In genomic region chr4:36489798-36490197, GRCh38 we compare ENCODE assay signal across 29 cellular contexts.
"Had no signal": no experiment of that assay in that cellular context is flagged by ENCODE, and none has a peak within 500 bp of the region (broad histone marks: within the 10 kb centered on the region; RNA-seq: fewer than 3 reads in every experiment).

No MANE protein-coding gene starts in this region.

- H3K4me1 ChIP-seq: stomach, suprapubic skin, testis, thyroid gland, tibial artery, tibial nerve, transverse colon, upper lobe of left lung, upper lobe of right lung, uterus, vagina had no signal

- H3K9me3 Mint-ChIP-seq: stimulated activated effector memory CD8-positive, alpha-beta T cell treated with anti-CD3 and anti-CD28 coated beads, Interleukin-12 subunit alpha, Interleukin-12 subunit beta, amount 100 ng/mL, for 72 hours; stimulated activated memory B cell treated with anti-CD40 and anti-IgM and Interleukin-4, amounts not matched to agents 10 μg/mL and 1 μg/mL and 100 μg/mL, for 72 hours; stimulated activated naive CD8-positive, alpha-beta T cell treated with anti-CD3 and anti-CD28 coated beads, Interleukin-15, amount 100 ng/mL, for 72 hours; type B pancreatic cell had no signal

- H3K27me3 Mint-ChIP-seq: stimulated activated memory B cell treated with anti-CD40 and anti-IgM and Interleukin-4, amounts not matched to agents 10 μg/mL and 1 μg/mL and 100 μg/mL, for 72 hours; stimulated activated naive B cell treated with anti-CD40 and anti-IgM and Interleukin-4, amounts not matched to agents 10 μg/mL and 1 μg/mL and 100 μg/mL, for 72 hours; stimulated activated naive CD8-positive, alpha-beta T cell treated with anti-CD3 and anti-CD28 coated beads, Interleukin-15, amount 100 ng/mL, for 72 hours; stimulated activated naive CD8-positive, alpha-beta T cell treated with anti-CD3 and anti-CD28 coated beads, Interleukin-15, Interleukin-2, amounts not matched to agents 100 ng/mL and 50 ng/mL, for 24 hours; type B pancreatic cell had no signal

- H3K36me3 Mint-ChIP-seq: stimulated activated effector memory CD8-positive, alpha-beta T cell treated with anti-CD3 and anti-CD28 coated beads, Interleukin-12 subunit alpha, Interleukin-12 subunit beta, amount 100 ng/mL, for 72 hours; stimulated activated memory B cell treated with anti-CD40 and anti-IgM and Interleukin-4, amounts not matched to agents 10 μg/mL and 1 μg/mL and 100 μg/mL, for 72 hours; stimulated activated naive B cell treated with anti-CD40 and anti-IgM and Interleukin-4, amounts not matched to agents 10 μg/mL and 1 μg/mL and 100 μg/mL, for 72 hours; type B pancreatic cell had no signal

- H3K27ac ChIP-seq: stomach, suprapubic skin, testis, thoracic aorta, thyroid gland, tibial artery, tibial nerve, transverse colon, upper lobe of left lung, upper lobe of right lung, uterus, vagina had no signal

- DNase-seq: stimulated activated CD4-positive, alpha-beta T cell treated with anti-CD3 and anti-CD28 coated beads, Interleukin-2, amount 100 ng/mL, for 48 hours; stimulated activated CD4-positive, alpha-beta T cell treated with anti-CD3 and anti-CD28 coated beads, Interleukin-4, amount 100 ng/mL, for 1 hour; stimulated activated CD4-positive, alpha-beta T cell treated with anti-CD3 and anti-CD28 coated beads, Interleukin-4, amount 100 ng/mL, for 24 hours; stimulated activated CD4-positive, alpha-beta T cell treated with anti-CD3 and anti-CD28 coated beads, Interleukin-4, amount 100 ng/mL, for 4 hours; stimulated activated CD8-positive, alpha-beta memory T cell treated with anti-CD3 and anti-CD28 coated beads, Interleukin-4, amount 100 ng/mL, for 48 hours; stimulated activated naive B cell treated with anti-CD40 and anti-IgM and Interleukin-4, amounts not matched to agents 10 μg/mL and 1 μg/mL and 100 μg/mL, for 72 hours; stimulated activated naive CD4-positive, alpha-beta T cell; stimulated activated naive CD4-positive, alpha-beta T cell treated with Interleukin-2 at 50 U/mL for 16 hours; stimulated activated naive CD8-positive, alpha-beta T cell treated with anti-CD3 and anti-CD28 coated beads, Interleukin-15, amount 100 ng/mL, for 72 hours; stimulated activated naive CD8-positive, alpha-beta T cell treated with anti-CD3 and anti-CD28 coated beads, Interleukin-15, Interleukin-2, amounts not matched to agents 100 U/mL and 50 U/mL, for 24 hours; stomach; substantia nigra; testis; thyroid gland; tibial artery; transverse colon; trophoblast cell; upper lobe of left lung; upper lobe of right lung; uterus had no signal

- H3K27me3 ChIP-seq: stomach, suprapubic skin, testis, thyroid gland, tibial artery, tibial nerve, transverse colon, upper lobe of left lung, upper lobe of right lung, uterus, vagina had no signal

- H3K9me3 ChIP-seq: stomach, suprapubic skin, testis, thoracic aorta, thyroid gland, tibial artery, tibial nerve, transverse colon, upper lobe of left lung, upper lobe of right lung, uterus, vagina had no signal

- ATAC-seq: stimulated activated effector memory CD8-positive, alpha-beta T cell treated with anti-CD3 and anti-CD28 coated beads, Interleukin-12 subunit alpha, Interleukin-12 subunit beta, amount 100 ng/mL, for 72 hours; stimulated activated memory B cell treated with anti-CD40 and anti-IgM and Interleukin-4, amounts not matched to agents 10 μg/mL and 1 μg/mL and 100 μg/mL, for 72 hours; stimulated activated naive B cell treated with anti-CD40 and anti-IgM and Interleukin-4, amounts not matched to agents 10 μg/mL and 1 μg/mL and 100 μg/mL, for 72 hours; stimulated activated naive CD8-positive, alpha-beta T cell treated with anti-CD3 and anti-CD28 coated beads, Interleukin-15, amount 100 ng/mL, for 72 hours; stimulated activated naive CD8-positive, alpha-beta T cell treated with anti-CD3 and anti-CD28 coated beads, Interleukin-15, Interleukin-2, amounts not matched to agents 100 U/mL and 50 U/mL, for 24 hours; upper lobe of right lung had no signal

- H3K4me3 ChIP-seq: stomach, suprapubic skin, testis, thoracic aorta, thyroid gland, tibial artery, tibial nerve, transverse colon, upper lobe of left lung, upper lobe of right lung, uterus, vagina had no signal

- H3K4me1 Mint-ChIP-seq: stimulated activated effector memory CD8-positive, alpha-beta T cell treated with anti-CD3 and anti-CD28 coated beads, Interleukin-12 subunit alpha, Interleukin-12 subunit beta, amount 100 ng/mL, for 72 hours; stimulated activated memory B cell treated with anti-CD40 and anti-IgM and Interleukin-4, amounts not matched to agents 10 μg/mL and 1 μg/mL and 100 μg/mL, for 72 hours; stimulated activated naive B cell treated with anti-CD40 and anti-IgM and Interleukin-4, amounts not matched to agents 10 μg/mL and 1 μg/mL and 100 μg/mL, for 72 hours; stimulated activated naive CD8-positive, alpha-beta T cell treated with anti-CD3 and anti-CD28 coated beads, Interleukin-15, amount 100 ng/mL, for 72 hours had no signal

- FAIRE-seq: urothelium cell line had no signal

- H3K27ac Mint-ChIP-seq: stimulated activated effector memory CD8-positive, alpha-beta T cell treated with anti-CD3 and anti-CD28 coated beads, Interleukin-12 subunit alpha, Interleukin-12 subunit beta, amount 100 ng/mL, for 72 hours; stimulated activated memory B cell treated with anti-CD40 and anti-IgM and Interleukin-4, amounts not matched to agents 10 μg/mL and 1 μg/mL and 100 μg/mL, for 72 hours; stimulated activated naive B cell treated with anti-CD40 and anti-IgM and Interleukin-4, amounts not matched to agents 10 μg/mL and 1 μg/mL and 100 μg/mL, for 72 hours; stimulated activated naive CD8-positive, alpha-beta T cell treated with anti-CD3 and anti-CD28 coated beads, Interleukin-15, amount 100 ng/mL, for 72 hours; stimulated activated naive CD8-positive, alpha-beta T cell treated with anti-CD3 and anti-CD28 coated beads, Interleukin-15, Interleukin-2, amounts not matched to agents 100 ng/mL and 50 ng/mL, for 24 hours; type B pancreatic cell had no signal

- H3K36me3 ChIP-seq: stomach, suprapubic skin, thoracic aorta, thyroid gland, tibial artery, tibial nerve, transverse colon, upper lobe of left lung, upper lobe of right lung, uterus, vagina had no signal

- H3K4me3 Mint-ChIP-seq: stimulated activated effector memory CD8-positive, alpha-beta T cell treated with anti-CD3 and anti-CD28 coated beads, Interleukin-12 subunit alpha, Interleukin-12 subunit beta, amount 100 ng/mL, for 72 hours; stimulated activated memory B cell treated with anti-CD40 and anti-IgM and Interleukin-4, amounts not matched to agents 10 μg/mL and 1 μg/mL and 100 μg/mL, for 72 hours; stimulated activated naive B cell treated with anti-CD40 and anti-IgM and Interleukin-4, amounts not matched to agents 10 μg/mL and 1 μg/mL and 100 μg/mL, for 72 hours; stimulated activated naive CD8-positive, alpha-beta T cell treated with anti-CD3 and anti-CD28 coated beads, Interleukin-15, amount 100 ng/mL, for 72 hours; stimulated activated naive CD8-positive, alpha-beta T cell treated with anti-CD3 and anti-CD28 coated beads, Interleukin-15, Interleukin-2, amounts not matched to agents 100 ng/mL and 50 ng/mL, for 24 hours; type B pancreatic cell had no signal
